8 cellular contexts compared by ENCODE assay signal in the genomic region with DNA sequence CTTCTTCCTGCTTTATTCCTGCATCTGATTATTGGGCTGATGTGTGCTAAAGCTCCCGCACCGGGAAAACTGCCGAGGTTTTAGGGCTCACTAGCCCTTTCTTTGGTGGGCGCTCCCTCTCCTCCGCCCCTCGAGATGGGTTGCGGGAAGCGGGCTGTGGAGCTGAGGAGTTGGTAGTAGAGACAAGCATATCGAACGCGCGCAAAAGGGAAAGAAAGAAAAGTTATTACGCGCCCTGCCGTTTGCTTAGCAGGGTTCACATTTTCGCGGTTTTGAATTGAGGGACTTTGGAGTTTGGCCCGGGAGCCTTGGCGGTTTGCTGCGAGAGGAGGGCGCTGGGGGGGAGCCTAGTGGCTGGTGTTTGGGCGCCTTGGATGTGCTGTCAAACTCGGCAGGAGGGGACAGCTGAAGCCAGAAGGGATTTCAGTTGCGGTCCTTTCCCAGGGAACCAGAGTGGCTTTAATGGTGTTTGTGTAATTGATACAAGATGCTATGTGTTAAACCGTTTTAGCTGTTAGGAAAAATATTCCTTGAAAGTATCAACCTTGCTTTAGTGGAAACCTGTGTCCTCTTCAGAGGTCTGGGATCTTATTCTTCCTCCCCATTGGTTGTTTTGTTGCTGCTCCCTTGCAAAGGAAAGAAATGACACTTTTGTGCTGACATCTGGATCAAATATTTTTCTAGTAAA. TPM values are rescaled to one million over a fixed set of nuclear protein-coding genes. Genes with fewer than 3 reads are reported as not detected.
DNase-seq lines count a peak whose midpoint lies in the region; ATAC-seq and TF ChIP-seq lines count a peak whose summit lies in the region.

No MANE protein-coding gene starts in this region.

- H3K9me3 ChIP-seq in SJCRH30 (replicated peaks) (no peaks in the 10 kb centered on the region), thoracic aorta (no peaks in the 10 kb centered on the region)
- no peaks in the 10 kb centered on the region for H3K9me3 ChIP-seq in effector memory CD4-positive, alpha-beta T cell (ENCODE audit: control insufficient read depth, low read length)

- H3K9me3 Mint-ChIP-seq in activated T-cell treated with anti-CD3 and anti-CD28 coated beads, Interleukin-2, amount 50 U/mL, for 4 hours = no peaks in the 10 kb centered on the region
- H3K9me3 Mint-ChIP-seq in memory B cell = no peaks in the 10 kb centered on the region

- H3K27me3 ChIP-seq in SJCRH30 = no peaks in the 10 kb centered on the region
- peaks cover 20% of the 10 kb centered on the region for H3K27me3 ChIP-seq in effector memory CD4-positive, alpha-beta T cell (replicated peaks; ENCODE audit: control insufficient read depth, insufficient read depth, low read length, poor library complexity, severe bottlenecking)
- no peaks in the 10 kb centered on the region for H3K27me3 ChIP-seq in thoracic aorta (replicated peaks; ENCODE audit: insufficient read depth)

- peak overlapping the region; percentile 77 for H3K4me3 Mint-ChIP-seq in activated T-cell treated with anti-CD3 and anti-CD28 coated beads, Interleukin-2, amount 50 U/mL, for 4 hours
- H3K4me3 Mint-ChIP-seq in memory B cell = peak overlapping the region; percentile 92

- no peak for DNase-seq in activated T-cell treated with anti-CD3 and anti-CD28 coated beads, Interleukin-2, amount 50 U/mL, for 4 hours
- no peak for DNase-seq in activated T-cell treated with anti-CD3 and anti-CD28 coated beads, Interleukin-2, amount 50 U/mL, for 1 hour
- DNase-seq in SJCRH30 (peak; percentile 61 to 73), memory B cell (ENCODE audit: low spot score in 2 of 2) (no peak), thoracic aorta (ENCODE audit: low spot score) (no peak), 8988T (no peak), DMS53 treated with DMSO at 0.1 percent for 48 hours (lab: John Stamatoyannopoulos, UW; ENCODE audit: unreplicated experiment) (no peak)
- DNase-seq in effector memory CD4-positive, alpha-beta T cell = no peak

- peak overlapping the region; percentile 93 for H3K4me3 ChIP-seq in SJCRH30
- peak overlapping the region; percentile 51 for H3K4me3 ChIP-seq in effector memory CD4-positive, alpha-beta T cell (ENCODE audit: insufficient read depth, low read depth, low read length, poor library complexity, severe bottlenecking)
- H3K4me3 ChIP-seq in thoracic aorta = peak overlapping the region; percentile 89

- TF ChIP-seq CTCF in thoracic aorta (IDR thresholded peaks at IDR 0.05) = no peak

- peaks cover 48% of the 10 kb centered on the region for H3K27me3 Mint-ChIP-seq in activated T-cell treated with anti-CD3 and anti-CD28 coated beads, Interleukin-2, amount 50 U/mL, for 4 hours (ENCODE audit: low read depth)
- peaks cover 6% of the 10 kb centered on the region for H3K27me3 Mint-ChIP-seq in memory B cell

- peaks cover 6% of the 10 kb centered on the region for H3K4me1 Mint-ChIP-seq in activated T-cell treated with anti-CD3 and anti-CD28 coated beads, Interleukin-2, amount 50 U/mL, for 4 hours (ENCODE audit: low read depth)
- H3K4me1 Mint-ChIP-seq in memory B cell = peaks cover 6% of the 10 kb centered on the region

- H3K4me1 ChIP-seq in SJCRH30 (peaks cover 4% of the 10 kb centered on the region; the same call in 1 of the 2 replicates), thoracic aorta (ENCODE audit: control insufficient read depth in 1 of 2, low read depth in 2 of 2) (peaks cover 0 to 48% of the 10 kb centered on the region in 2 donors)
- peaks cover 4% of the 10 kb centered on the region for H3K4me1 ChIP-seq in effector memory CD4-positive, alpha-beta T cell (ENCODE audit: control insufficient read depth, insufficient read depth, low read length, poor library complexity, severe bottlenecking)

- no peak for ATAC-seq in activated T-cell treated with anti-CD3 and anti-CD28 coated beads, Interleukin-2, amount 50 U/mL, for 4 hours
- ATAC-seq in memory B cell (ENCODE audit: low read depth) = no peak
- no peak for ATAC-seq in thoracic aorta (ENCODE audit: insufficient number of reproducible peaks, low FRiP score, low read depth)

- H3K36me3 Mint-ChIP-seq in activated T-cell treated with anti-CD3 and anti-CD28 coated beads, Interleukin-2, amount 50 U/mL, for 4 hours (ENCODE audit: insufficient read depth) = no peaks in the 10 kb centered on the region
- no peaks in the 10 kb centered on the region for H3K36me3 Mint-ChIP-seq in memory B cell

- H3K36me3 ChIP-seq in SJCRH30 = no peaks in the 10 kb centered on the region
- H3K36me3 ChIP-seq in effector memory CD4-positive, alpha-beta T cell (ENCODE audit: control insufficient read depth, insufficient read depth, low read length) = no peaks in the 10 kb centered on the region
- H3K36me3 ChIP-seq in thoracic aorta = no peaks in the 10 kb centered on the region

- H3K27ac Mint-ChIP-seq in memory B cell = no peak overlapping the region

- peak overlapping the region; percentile 75 for H3K27ac ChIP-seq in SJCRH30
- no peak overlapping the region for H3K27ac ChIP-seq in effector memory CD4-positive, alpha-beta T cell (ENCODE audit: insufficient read depth, low read length, poor library complexity, severe bottlenecking)
- peak overlapping the region; percentile 93 to 97 for H3K27ac ChIP-seq in thoracic aorta

RNA-seq across cellular contexts. Expression of a gene that starts 1.1 kb away (rescaled TPM):
- total RNA-seq in activated T-cell treated with anti-CD3 and anti-CD28 coated beads, Interleukin-2, amount 50 U/mL, for 4 hours = under 1 TPM; 0.30 to 0.95 (median 0.61) TPM
- 14.0 and 15.1 TPM in 2 replicates for total RNA-seq in SJCRH30 (2014; rRNA removed; shearing (Covaris generic))
- 10 to 100 TPM; 48.3 to 77.3 TPM for total RNA-seq in thoracic aorta

Comparison
In these comparisons a context has a peak if more than half of its experiments do, and no peak if none do; other contexts are left out.
1. DNase-seq: peak in SJCRH30 (2 of 2); none in activated T-cell treated with anti-CD3 and anti-CD28 coated beads, Interleukin-2, amount 50 U/mL, for 4 hours (single experiment), activated T-cell treated with anti-CD3 and anti-CD28 coated beads, Interleukin-2, amount 50 U/mL, for 1 hour (single experiment), effector memory CD4-positive, alpha-beta T cell (0 of 3), memory B cell (0 of 2), thoracic aorta (single experiment), 8988T (single experiment) and DMS53 treated with DMSO at 0.1 percent for 48 hours (single experiment).
2. Peak in every context shown above with its lines, with median percentiles within 50 percentile points of each other: H3K4me3 ChIP-seq.